In genomic region chr15:42085236-42085605, GRCh38 we compare ENCODE assay signal across 26 cellular contexts. TPM values are rescaled to one million over a fixed set of nuclear protein-coding genes. Genes with fewer than 3 reads are reported as not detected.
A peak's percentile ranks its signal among the peaks of the same experiment; 100 is the strongest.
DNase-seq lines count a peak whose midpoint lies in the region; ATAC-seq and TF ChIP-seq lines count a peak whose summit lies in the region.
"Had no signal": no experiment of that assay in that cellular context is flagged by ENCODE, and none has a peak within 500 bp of the region (broad histone marks: within the 10 kb centered on the region; RNA-seq: fewer than 3 reads in every experiment).

No MANE protein-coding gene starts in this region.

- H3K9me3 Mint-ChIP-seq in MCF 10A (ENCODE audit: unreplicated experiment) = no peaks in the 10 kb centered on the region
- H3K9me3 Mint-ChIP-seq: dendritic cell treated with granulocyte-macrophage colony-stimulating factor and Interleukin-4, amounts not matched to agents 40 ng/mL and 50 ng/mL, for 4 days; neural crest cell; WTC11 had no signal

- no TSS peak for BruUV-seq in MCF 10A (replicated peaks; lab: Mats Ljungman, UMichigan)

- ATAC-seq in left cardiac atrium = no peak
- peak; percentile 38 for ATAC-seq in left colon

- CTCF ChIA-PET in MCF 10A (lab: Yijun Ruan, JAX) = interaction anchor here (0.8 to 9.2 kb wide), 19 partner anchors 9 to 112 kb away, joined by 3 to 180 read pairs (median 6); partner anchors contain the start of genes PLA2G4D and PLA2G4E

- H3K27me3 Mint-ChIP-seq in MCF 10A (ENCODE audit: insufficient read depth, unreplicated experiment) = no peaks in the 10 kb centered on the region

- DNase-seq in cardiac septum (ENCODE audit: low spot score) = peak; percentile 38
- DNase-seq in left cardiac atrium = no peak
- DNase-seq in MCF 10A (ENCODE audit: unreplicated experiment) = peak; percentile 13
- DNase-seq in left colon = no peak
- DNase-seq in DMS 273 (lab: John Stamatoyannopoulos, UW; ENCODE audit: unreplicated experiment) = no peak
- no peak for DNase-seq in NCI-H2171 (lab: John Stamatoyannopoulos, UW)
- no peak for DNase-seq in activated naive CD4-positive, alpha-beta T cell (lab: John Stamatoyannopoulos, UW)
- no peak for DNase-seq in GM19238 (ENCODE audit: insufficient read length, low spot score)
- DNase-seq: activated CD4-positive, alpha-beta T cell treated with anti-CD3 and anti-CD28 coated beads, Interleukin-2, amount 50 U/mL, for 4 hours; activated gamma-delta T cell; COR-L47; DND-41; heart left ventricle; left ventricle myocardium superior; MG63; NCI-H1417 treated with DMSO at 0.1 percent for 48 hours; NCI-H524; stimulated activated CD4-positive, alpha-beta T cell treated with anti-CD3 and anti-CD28 coated beads, Interleukin-1b, Interleukin-23, amount 100 ng/mL, for 48 hours; stimulated activated naive CD4-positive, alpha-beta T cell; T-helper 9 cell had no signal

- H3K4me3 Mint-ChIP-seq in MCF 10A (ENCODE audit: unreplicated experiment) = no peak overlapping the region
- H3K4me3 Mint-ChIP-seq: dendritic cell treated with granulocyte-macrophage colony-stimulating factor and Interleukin-4, amounts not matched to agents 40 ng/mL and 50 ng/mL, for 4 days; neural crest cell; WTC11 had no signal

- H3K27ac Mint-ChIP-seq in MCF 10A (ENCODE audit: low read depth, unreplicated experiment) = peak overlapping the region; percentile 77
- H3K27ac Mint-ChIP-seq: dendritic cell treated with granulocyte-macrophage colony-stimulating factor and Interleukin-4, amounts not matched to agents 40 ng/mL and 50 ng/mL, for 4 days; WTC11 had no signal

- no peaks in the 10 kb centered on the region for H3K36me3 Mint-ChIP-seq in MCF 10A (ENCODE audit: insufficient read depth, unreplicated experiment)
- H3K36me3 Mint-ChIP-seq: WTC11 had no signal

- intact Hi-C loops in cardiac septum (cut with DNase I) = no loop called here
- intact Hi-C loops in left cardiac atrium (cut with DNase I) = no loop called here
- intact Hi-C loops in MCF 10A (cut with micrococcal nuclease) = no loop called here
- intact Hi-C loops in left colon (cut with DNase I, micrococcal nuclease) = no loop called here

- POLR2A ChIA-PET in MCF 10A (lab: Yijun Ruan, JAX) = interaction anchor here (1.9 to 3.6 kb wide), 3 partner anchors 9 to 53 kb away, joined by 9 to 18 read pairs (median 13); partner anchors contain the start of gene PLA2G4D

- H3K4me1 Mint-ChIP-seq in MCF 10A (ENCODE audit: insufficient read depth, unreplicated experiment) = peaks cover 26% of the 10 kb centered on the region

- no peak for TF ChIP-seq CTCF in MCF 10A (IDR thresholded peaks at IDR 0.05; ENCODE audit: unreplicated experiment)

RNA-seq across cellular contexts. Expression of gene PLA2G4D, which starts 9.1 kb away (rescaled TPM):
- not detected for total RNA-seq in cardiac septum
- not detected for total RNA-seq in left cardiac atrium
- not detected in 2 replicates for total RNA-seq in MCF 10A (2022)
- total RNA-seq in left colon = under 1 TPM; 0.18 to 0.31 TPM
- total RNA-seq: breast epithelium, heart left ventricle, left ventricle myocardium superior, mononuclear cell, neural crest cell, thoracic aorta had no signal

Comparison
In these comparisons a context has a peak if more than half of its experiments do, and no peak if none do; other contexts are left out.
1. DNase-seq: peak in cardiac septum (single experiment) and MCF 10A (single experiment); none in left cardiac atrium (single experiment), left colon (0 of 2), DMS 273 (single experiment), NCI-H2171 (single experiment), activated naive CD4-positive, alpha-beta T cell (0 of 4) and GM19238 (single experiment).